Comparison of ENCODE assay signal across 19 cellular contexts in genomic region chr16:4828567-4829320, GRCh38. TPM values are rescaled to one million over a fixed set of nuclear protein-coding genes. Genes with fewer than 3 reads are reported as not detected.
"Had no signal": no experiment of that assay in that cellular context is flagged by ENCODE, and none has a peak within 500 bp of the region (broad histone marks: within the 10 kb centered on the region; RNA-seq: fewer than 3 reads in every experiment).

No MANE protein-coding gene starts in this region.

- H3K4me3 Mint-ChIP-seq: activated naive CD8-positive, alpha-beta T cell had no signal

- DNase-seq: activated CD4-positive, alpha-beta T cell treated with anti-CD3 and anti-CD28 coated beads, Interleukin-2, amount 50 U/mL, for 4 hours; activated CD4-positive, CD25-positive, alpha-beta regulatory T cell treated with anti-CD3 and anti-CD28 coated beads, Interleukin-2, amount 50 U/mL, for 72 hours; activated gamma-delta T cell; activated T-cell treated with anti-CD3 and anti-CD28 coated beads, Interleukin-2, amount 50 U/mL, for 1 hour; anterior cingulate cortex; head of caudate nucleus; islet precursor cell; posterior cingulate gyrus; sigmoid colon; stimulated activated CD4-positive, alpha-beta T cell treated with anti-CD3 and anti-CD28 coated beads, Interleukin-2, amount 100 ng/mL, for 48 hours; stimulated activated naive CD8-positive, alpha-beta T cell treated with anti-CD3 and anti-CD28 coated beads, Interleukin-15, Interleukin-2, amounts not matched to agents 100 U/mL and 50 U/mL, for 24 hours; uterus had no signal

- ATAC-seq: stimulated activated naive CD8-positive, alpha-beta T cell treated with anti-CD3 and anti-CD28 coated beads, Interleukin-15, Interleukin-2, amounts not matched to agents 100 U/mL and 50 U/mL, for 24 hours had no signal

- H3K27me3 Mint-ChIP-seq: activated naive CD8-positive, alpha-beta T cell had no signal

- H3K27ac Mint-ChIP-seq: activated naive CD8-positive, alpha-beta T cell had no signal

RNA-seq across cellular contexts. Expression of gene SMIM22, which starts 33.6 kb away (rescaled TPM):
- total RNA-seq: esophagus muscularis mucosa; fibroblast of villous mesenchyme; mesenteric fat pad; sigmoid colon; T-helper 2 cell treated with Interferon-gamma antibody and Interleukin-4, amounts not matched to agents 100 ng/mL and 5 ng/mL, for 36 hours; temporal lobe had no signal

RNA-seq across cellular contexts. Expression of gene SEPTIN12, which starts 40.6 kb away (rescaled TPM):
- total RNA-seq: fibroblast of villous mesenchyme; lower leg skin; mesenteric fat pad; sigmoid colon; T-helper 2 cell treated with Interferon-gamma antibody and Interleukin-4, amounts not matched to agents 100 ng/mL and 5 ng/mL, for 36 hours; temporal lobe; uterus had no signal
